In genomic region chr1:245232936-245233335, GRCh38 we compare ENCODE assay signal across 24 cellular contexts.
"Had no signal": no experiment of that assay in that cellular context is flagged by ENCODE, and none has a peak within 500 bp of the region (broad histone marks: within the 10 kb centered on the region; RNA-seq: fewer than 3 reads in every experiment).

No MANE protein-coding gene starts in this region.

- ATAC-seq: left colon; left ventricle myocardium superior; psoas muscle; sciatic nerve; stimulated activated naive B cell treated with anti-CD40 and anti-IgM and Interleukin-4, amounts not matched to agents 10 μg/mL and 1 μg/mL and 100 μg/mL, for 72 hours; stimulated activated naive CD8-positive, alpha-beta T cell treated with anti-CD3 and anti-CD28 coated beads, Interleukin-15, amount 100 ng/mL, for 72 hours; upper lobe of right lung had no signal

- H3K4me1 ChIP-seq: psoas muscle, spleen, testis, tibial nerve, upper lobe of right lung, vagina had no signal

- H3K4me3 ChIP-seq: hepatocyte, lung, psoas muscle, spleen, testis, tibial nerve, upper lobe of right lung, vagina had no signal

- DNase-seq: dermis blood vessel endothelial cell; erythroblast; foreskin melanocyte; head of caudate nucleus; left colon; left ventricle myocardium superior; mesenchymal stem cell; midbrain; naive B cell; nephron progenitor cell; psoas muscle; spleen; stimulated activated CD4-positive, alpha-beta T cell treated with anti-CD3 and anti-CD28 coated beads, Interleukin-2, amount 100 ng/mL, for 24 hours; stimulated activated CD4-positive, alpha-beta T cell treated with anti-CD3 and anti-CD28 coated beads, Interleukin-4, amount 100 ng/mL, for 4 hours; stimulated activated naive B cell treated with anti-CD40 and anti-IgM and Interleukin-4, amounts not matched to agents 10 μg/mL and 1 μg/mL and 100 μg/mL, for 72 hours; stimulated activated naive CD8-positive, alpha-beta T cell treated with anti-CD3 and anti-CD28 coated beads, Interleukin-15, amount 100 ng/mL, for 72 hours; testis; upper lobe of right lung had no signal

- H3K9me3 ChIP-seq: neutrophil, psoas muscle, spleen, testis, tibial nerve, upper lobe of right lung, vagina had no signal

- H3K36me3 ChIP-seq: neutrophil, spleen, tibial nerve, upper lobe of right lung, vagina had no signal
